In the genomic region with DNA sequence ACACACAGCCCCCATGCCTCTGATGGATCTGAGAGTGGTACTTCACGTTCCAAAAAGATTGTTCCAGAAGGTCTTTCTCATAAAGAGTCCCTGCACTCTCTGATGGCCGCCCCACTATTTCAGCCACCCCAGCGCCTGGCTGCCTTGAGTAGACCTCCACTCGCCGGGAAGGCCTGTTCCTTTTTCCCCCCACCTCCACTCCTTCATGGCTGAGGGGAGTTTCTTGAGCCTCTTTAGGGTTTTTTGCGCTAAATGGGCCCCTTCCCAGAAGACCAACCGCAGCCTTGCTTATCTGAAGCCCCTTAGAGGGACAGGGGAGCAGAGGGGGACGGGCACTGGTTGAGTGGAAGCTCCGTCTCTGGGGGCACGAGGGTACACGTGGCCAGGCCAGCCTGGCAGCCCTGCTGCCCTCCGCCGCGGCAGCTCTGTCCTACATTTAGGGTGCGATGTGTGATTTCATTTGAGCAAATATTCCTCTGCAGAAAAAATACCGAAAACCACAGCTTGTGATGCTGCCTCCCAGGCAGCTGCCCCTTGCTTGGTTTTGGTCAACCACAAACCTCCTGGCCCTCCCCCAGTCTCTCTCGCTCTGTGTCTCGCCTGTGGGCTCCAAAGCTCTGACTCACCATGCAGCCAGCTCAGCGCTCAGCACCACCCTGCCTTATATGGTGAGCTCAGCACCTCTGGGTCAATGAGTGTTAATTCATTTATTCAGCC, we compare ENCODE assay signal across 8 cellular contexts.
DNase-seq lines count a peak whose midpoint lies in the region; ATAC-seq, FAIRE-seq and TF ChIP-seq lines count a peak whose summit lies in the region.

No MANE protein-coding gene starts in this region.

- H3K9me1 ChIP-seq in endothelial cell of umbilical vein (replicated peaks; ENCODE audit: control insufficient read depth, extremely low read depth, insufficient read depth, low read length), result no peaks in the 10 kb centered on the region

- ATAC-seq in GM18508 (IDR thresholded peaks at IDR 0.05; ENCODE audit: insufficient read depth, unreplicated experiment) (peak; percentile 99), HG02884 (IDR thresholded peaks at IDR 0.05; ENCODE audit: unreplicated experiment) (peak; percentile 99)
- peak; percentile 99 for ATAC-seq in stimulated activated naive CD8-positive, alpha-beta T cell treated with anti-CD3 and anti-CD28 coated beads, Interleukin-15, amount 100 ng/mL, for 72 hours

- H3K4me2 ChIP-seq in endothelial cell of umbilical vein (ENCODE audit: insufficient read depth, low read length), result no peak overlapping the region

- peak overlapping the region; percentile 68 for H3K27ac ChIP-seq in endothelial cell of umbilical vein (ENCODE audit: insufficient read depth, low read depth, low read length)

- H3K79me2 ChIP-seq in endothelial cell of umbilical vein (ENCODE audit: control insufficient read depth, insufficient read depth, low read length), result no peaks in the 10 kb centered on the region

- H3K9ac ChIP-seq in endothelial cell of umbilical vein (replicated peaks; ENCODE audit: extremely low read depth, insufficient read depth, low read length), result peak overlapping the region; percentile 28

- peak; percentile 99 for FAIRE-seq in endothelial cell of umbilical vein (lab: Jason Lieb, UNC)

- POLR2A ChIA-PET in endothelial cell of umbilical vein (lab: Charles Lee), result no interaction called here

- TF ChIP-seq POLR2A in endothelial cell of umbilical vein (IDR thresholded peaks at IDR 0.05; ENCODE audit: low read depth, low read length), result no peak

- TF ChIP-seq CTCF in endothelial cell of umbilical vein (IDR thresholded peaks at IDR 0.05; ENCODE audit: extremely low read depth in 1 of 2, insufficient read depth in 1 of 2, low read depth in 1 of 2, low read length in 2 of 2), result no peak

- intact Hi-C loops in endothelial cell of umbilical vein (cut with micrococcal nuclease), result loop anchor here (5.0 kb wide), 1 partner anchor 75 kb away; no protein-coding TSS in a partner anchor

- H3K9me3 ChIP-seq in endothelial cell of umbilical vein (replicated peaks; ENCODE audit: control insufficient read depth, insufficient read depth, low read length), result no peaks in the 10 kb centered on the region

- dilution Hi-C loops in endothelial cell of umbilical vein (cut with MboI; ENCODE audit: extremely low pct_ligation_motif_present, low sequenced_read_pairs), result no loop called here

- H3K4me3 ChIP-seq in endothelial cell of umbilical vein (replicated peaks in 1 of 3; ENCODE audit: insufficient read depth in 1 of 3, low read depth in 1 of 3, low read length in 3 of 3), result no peak overlapping the region

- H3K4me1 ChIP-seq in endothelial cell of umbilical vein (ENCODE audit: control insufficient read depth, extremely low read depth, insufficient read depth, low read length), result peaks cover 14% of the 10 kb centered on the region

- H3K27ac Mint-ChIP-seq in stimulated activated naive CD8-positive, alpha-beta T cell treated with anti-CD3 and anti-CD28 coated beads, Interleukin-15, amount 100 ng/mL, for 72 hours, result peak overlapping the region; percentile 2 to 77

- H3K36me3 ChIP-seq in endothelial cell of umbilical vein (ENCODE audit: control insufficient read depth in 2 of 2, extremely low read depth in 1 of 2, insufficient read depth in 2 of 2, low read length in 2 of 2), result no peaks in the 10 kb centered on the region

- peaks cover 32% of the 10 kb centered on the region for H3K4me1 Mint-ChIP-seq in stimulated activated naive CD8-positive, alpha-beta T cell treated with anti-CD3 and anti-CD28 coated beads, Interleukin-15, amount 100 ng/mL, for 72 hours

- no peaks in the 10 kb centered on the region for H3K27me3 ChIP-seq in endothelial cell of umbilical vein (ENCODE audit: control insufficient read depth in 2 of 2, insufficient read depth in 2 of 2, low read length in 2 of 2)

- H3K9me3 Mint-ChIP-seq in stimulated activated naive CD8-positive, alpha-beta T cell treated with anti-CD3 and anti-CD28 coated beads, Interleukin-15, amount 100 ng/mL, for 72 hours, result no peaks in the 10 kb centered on the region

- H3K27me3 Mint-ChIP-seq in stimulated activated naive CD8-positive, alpha-beta T cell treated with anti-CD3 and anti-CD28 coated beads, Interleukin-15, amount 100 ng/mL, for 72 hours, result peaks cover 59% of the 10 kb centered on the region

- peak overlapping the region; percentile 2 to 65 for H3K4me3 Mint-ChIP-seq in stimulated activated naive CD8-positive, alpha-beta T cell treated with anti-CD3 and anti-CD28 coated beads, Interleukin-15, amount 100 ng/mL, for 72 hours

- peak overlapping the region; percentile 5 for H2AFZ ChIP-seq in endothelial cell of umbilical vein (ENCODE audit: low read depth, low read length)

- BruUV-seq in endothelial cell of umbilical vein (replicated peaks; lab: Mats Ljungman, UMichigan), result TSS peak; percentile 76

- DNase-seq in NCI-H82 (lab: John Stamatoyannopoulos, UW), result peak; percentile 78
- peak; percentile 68 to 81 for DNase-seq in activated CD8-positive, alpha-beta memory T cell treated with anti-CD3 and anti-CD28 coated beads for 4 hours (ENCODE audit: low read depth in 2 of 2)
- peak; percentile 79 for DNase-seq in endothelial cell of umbilical vein (ENCODE audit: low read depth, low spot score)
- peak; percentile 100 for DNase-seq in myocyte (ENCODE audit: low read depth)
- DNase-seq in stimulated activated naive CD8-positive, alpha-beta T cell treated with anti-CD3 and anti-CD28 coated beads, Interleukin-15, amount 100 ng/mL, for 72 hours, result peak; percentile 83 to 95
- DNase-seq in midbrain (lab: John Stamatoyannopoulos, UW), result no peak

- CTCF ChIA-PET in endothelial cell of umbilical vein (lab: Charles Lee), result interaction anchor here (0.6 to 2.3 kb wide), 7 partner anchors 15 to 240 kb away, joined by 3 to 8 read pairs (median 5); no protein-coding TSS in a partner anchor

- H4K20me1 ChIP-seq in endothelial cell of umbilical vein (replicated peaks; ENCODE audit: control insufficient read depth, extremely low read depth, insufficient read depth, low read length), result no peaks in the 10 kb centered on the region

TF ChIP-seq in endothelial cell of umbilical vein, 7 proteins besides CTCF, POLR2A, EP300 and RAD21:
- no peak for TF ChIP-seq EZH2 (IDR thresholded peaks at IDR 0.05; ENCODE audit: borderline replicate concordance, low read depth, low read length, severe bottlenecking)
- TF ChIP-seq GATA2 (IDR thresholded peaks at IDR 0.05; ENCODE audit: insufficient read depth, insufficient read length, low read depth, low read length), result no peak
- no peak for TF ChIP-seq MYC (IDR thresholded peaks at IDR 0.05; ENCODE audit: low read depth, low read length)
- peak; percentile 61 for TF ChIP-seq POLR2AphosphoS5 (IDR thresholded peaks at IDR 0.05; ENCODE audit: insufficient read depth, low read depth, low read length)
- peak; percentile 90 for TF ChIP-seq FOS (IDR thresholded peaks at IDR 0.05; ENCODE audit: borderline replicate concordance, insufficient read depth, low read length)
- peak; percentile 66 for TF ChIP-seq JUN (IDR thresholded peaks at IDR 0.05; ENCODE audit: borderline replicate concordance, insufficient read depth, insufficient read length, low read depth)
- TF ChIP-seq MAX (IDR thresholded peaks at IDR 0.05; ENCODE audit: insufficient read depth, insufficient read length), result no peak
